ENCODE assay signal across 12 cellular contexts in genomic region chr9:110650261-110650660, GRCh38. TPM values are rescaled to one million over a fixed set of nuclear protein-coding genes. Genes with fewer than 3 reads are reported as not detected.
A peak's percentile ranks its signal among the peaks of the same experiment; 100 is the strongest.
DNase-seq lines count a peak whose midpoint lies in the region; ATAC-seq and TF ChIP-seq lines count a peak whose summit lies in the region.
"Had no signal": no experiment of that assay in that cellular context is flagged by ENCODE, and none has a peak within 500 bp of the region (broad histone marks: within the 10 kb centered on the region; RNA-seq: fewer than 3 reads in every experiment).

No MANE protein-coding gene starts in this region.

- POLR2A ChIA-PET in A673 (lab: Charles Lee; ENCODE audit: low non-redundant PET): no interaction called here

- no peaks in the 10 kb centered on the region for H3K36me3 ChIP-seq in A673 (ENCODE audit: insufficient read depth, low read length, poor library complexity, severe bottlenecking)

- no peaks in the 10 kb centered on the region for H3K27me3 ChIP-seq in A673 (replicated peaks; ENCODE audit: insufficient read depth, low read depth, low read length, poor library complexity)

- no peak overlapping the region for H3K4me3 ChIP-seq in A673 (ENCODE audit: low read depth, low read length, poor library complexity, severe bottlenecking)

- no peaks in the 10 kb centered on the region for H3K9me3 ChIP-seq in A673 (ENCODE audit: low read depth, low read length, poor library complexity, severe bottlenecking)

- no peak overlapping the region for H3K4me3 Mint-ChIP-seq in natural killer cell treated with Interleukin-12 subunit alpha and Interleukin-12 subunit beta and Interleukin-15 and Interleukin-18, amount 100 ng/mL, for 72 hours

- BruUV-seq in A673 (replicated peaks; lab: Mats Ljungman, UMichigan): no TSS peak

- CTCF ChIA-PET in A673 (lab: Charles Lee): no interaction called here

- no peak for ATAC-seq in GM19035 (IDR thresholded peaks at IDR 0.05; ENCODE audit: unreplicated experiment)
- no peak for ATAC-seq in natural killer cell treated with Interleukin-12 subunit alpha and Interleukin-12 subunit beta and Interleukin-15 and Interleukin-18, amount 100 ng/mL, for 72 hours
- ATAC-seq: activated naive CD4-positive, alpha-beta T cell treated with anti-CD3 and anti-CD28 coated beads, Interleukin-2, amount 50 U/mL, for 72 hours had no signal

- no peak overlapping the region for H3K27ac Mint-ChIP-seq in natural killer cell treated with Interleukin-12 subunit alpha and Interleukin-12 subunit beta and Interleukin-15 and Interleukin-18, amount 100 ng/mL, for 72 hours
- H3K27ac Mint-ChIP-seq: activated naive CD4-positive, alpha-beta T cell treated with anti-CD3 and anti-CD28 coated beads, Interleukin-2, amount 50 U/mL, for 72 hours had no signal

- intact Hi-C loops in A673 (cut with micrococcal nuclease; ENCODE audit: unreplicated experiment): no loop called here

- no peaks in the 10 kb centered on the region for H3K4me1 Mint-ChIP-seq in natural killer cell treated with Interleukin-12 subunit alpha and Interleukin-12 subunit beta and Interleukin-15 and Interleukin-18, amount 100 ng/mL, for 72 hours (ENCODE audit: low read depth in 2 of 2)

- H3K27ac ChIP-seq in angular gyrus (ENCODE audit: low read depth, low read length) (peak overlapping the region; percentile 93), A673 (ENCODE audit: low read depth, low read length, poor library complexity, severe bottlenecking) (no peak overlapping the region)

- H3K9me3 Mint-ChIP-seq in natural killer cell treated with Interleukin-12 subunit alpha and Interleukin-12 subunit beta and Interleukin-15 and Interleukin-18, amount 100 ng/mL, for 72 hours: no peaks in the 10 kb centered on the region

- no peaks in the 10 kb centered on the region for H3K27me3 Mint-ChIP-seq in natural killer cell treated with Interleukin-12 subunit alpha and Interleukin-12 subunit beta and Interleukin-15 and Interleukin-18, amount 100 ng/mL, for 72 hours

- no peaks in the 10 kb centered on the region for H3K36me3 Mint-ChIP-seq in natural killer cell treated with Interleukin-12 subunit alpha and Interleukin-12 subunit beta and Interleukin-15 and Interleukin-18, amount 100 ng/mL, for 72 hours
- H3K36me3 Mint-ChIP-seq: activated naive CD4-positive, alpha-beta T cell treated with anti-CD3 and anti-CD28 coated beads, Interleukin-2, amount 50 U/mL, for 72 hours had no signal

- TF ChIP-seq CTCF in A673 (conservative IDR thresholded peaks at IDR 0.05; ENCODE audit: low read depth, low read length): no peak

- DNase-seq in GM04503 (ENCODE audit: low read depth): peak; percentile 59
- DNase-seq in globus pallidus (ENCODE audit: low spot score): peak; percentile 47
- DNase-seq in stromal cell of bone marrow (ENCODE audit: low read depth): peak; percentile 41
- DNase-seq in A673 (ENCODE audit: low spot score): no peak
- DNase-seq in NCI-H774 (lab: John Stamatoyannopoulos, UW): no peak
- no peak for DNase-seq in natural killer cell treated with Interleukin-12 subunit alpha and Interleukin-12 subunit beta and Interleukin-15 and Interleukin-18, amount 100 ng/mL, for 72 hours (ENCODE audit: low spot score)
- DNase-seq: islet precursor cell, NCI-H1092 treated with DMSO at 0.1 percent for 48 hours had no signal

- H3K4me1 ChIP-seq in A673 (ENCODE audit: insufficient read depth, low read length, poor library complexity, severe bottlenecking): peaks cover 18% of the 10 kb centered on the region

RNA-seq across cellular contexts. Expression of gene MUSK, which starts 18.3 kb away (rescaled TPM):
- not detected in 2 replicates for total RNA-seq in A673 (2021)
- total RNA-seq in natural killer cell treated with Interleukin-12 subunit alpha and Interleukin-12 subunit beta and Interleukin-15 and Interleukin-18, amount 100 ng/mL, for 72 hours: not detected
- total RNA-seq: activated naive CD4-positive, alpha-beta T cell treated with anti-CD3 and anti-CD28 coated beads, Interleukin-2, amount 50 U/mL, for 72 hours; T-helper 2 cell treated with Interferon-gamma antibody and Interleukin-4, amounts not matched to agents 100 ng/mL and 5 ng/mL, for 36 hours had no signal

Comparison
In these comparisons a context has a peak if more than half of its experiments do, and no peak if none do; other contexts are left out.
1. DNase-seq: peak in GM04503 (single experiment), globus pallidus (single experiment) and stromal cell of bone marrow (single experiment); none in A673 (single experiment), NCI-H774 (single experiment) and natural killer cell treated with Interleukin-12 subunit alpha and Interleukin-12 subunit beta and Interleukin-15 and Interleukin-18, amount 100 ng/mL, for 72 hours (single experiment).